Comparison of ENCODE assay signal across 8 cellular contexts in the genomic region with DNA sequence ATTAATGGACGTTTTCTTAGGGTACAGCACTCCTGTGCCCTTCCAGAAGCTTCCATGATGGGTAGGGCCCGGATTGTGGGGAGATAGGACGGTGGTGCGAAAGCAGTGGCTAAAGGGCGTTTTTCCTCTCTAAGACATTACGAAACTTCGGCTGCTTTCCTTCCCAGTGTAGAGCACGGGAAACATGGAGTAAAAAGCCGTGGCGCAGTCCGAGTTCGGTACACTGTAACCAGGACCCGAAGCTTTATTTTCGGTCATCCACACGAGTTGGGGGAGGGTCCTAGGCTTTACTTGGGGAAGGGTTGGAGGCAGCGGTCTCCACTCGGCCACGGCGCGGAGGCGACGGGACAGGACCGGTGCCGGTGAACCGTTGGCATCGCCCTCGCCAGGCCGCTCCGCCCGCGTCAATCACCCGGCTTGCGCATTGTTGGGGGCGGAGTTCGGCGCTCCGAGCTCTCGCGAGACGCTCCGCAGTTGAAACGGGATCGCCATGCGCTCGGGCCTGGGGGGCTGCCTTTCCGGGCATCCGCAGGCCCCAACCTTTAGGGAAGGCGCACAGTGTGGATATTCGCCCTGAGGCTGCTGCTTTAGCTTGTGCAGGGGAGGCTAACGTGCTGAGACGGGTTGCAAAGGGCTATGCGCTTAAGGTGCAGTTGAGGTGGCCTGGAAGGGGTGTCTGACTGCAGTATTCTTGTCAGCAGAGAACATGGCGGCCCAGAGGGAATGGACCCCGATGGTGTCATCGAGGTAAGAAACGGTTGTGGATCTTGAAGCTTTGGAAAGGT. TPM values are rescaled to one million over a fixed set of nuclear protein-coding genes. Genes with fewer than 3 reads are reported as not detected.
DNase-seq lines count a peak whose midpoint lies in the region; ATAC-seq and TF ChIP-seq lines count a peak whose summit lies in the region.

No MANE protein-coding gene starts in this region.

- peak overlapping the region; percentile 100 for H3K4me3 Mint-ChIP-seq in activated naive CD8-positive, alpha-beta T cell treated with anti-CD3 and anti-CD28 coated beads for 36 hours
- peak overlapping the region; percentile 96 for H3K4me3 Mint-ChIP-seq in osteocyte (ENCODE audit: unreplicated experiment)

- peak; percentile 77 for ATAC-seq in GM21786 (IDR thresholded peaks at IDR 0.05; ENCODE audit: unreplicated experiment)
- ATAC-seq in Right ventricle myocardium inferior: peak; percentile 91
- peak; percentile 84 for ATAC-seq in thoracic aorta (ENCODE audit: insufficient number of reproducible peaks, low FRiP score, low read depth)

- H2AFZ ChIP-seq in Karpas-422 (ENCODE audit: low read length): no peak overlapping the region
- no peak overlapping the region for H2AFZ ChIP-seq in SK-N-SH (ENCODE audit: low read depth)

- peaks cover 51% of the 10 kb centered on the region for H3K4me1 Mint-ChIP-seq in activated naive CD8-positive, alpha-beta T cell treated with anti-CD3 and anti-CD28 coated beads for 36 hours
- peaks cover 53% of the 10 kb centered on the region for H3K4me1 Mint-ChIP-seq in osteocyte (ENCODE audit: unreplicated experiment)

- TF ChIP-seq CTCF in SK-N-SH (IDR thresholded peaks at IDR 0.05): no peak
- TF ChIP-seq CTCF in osteocyte (IDR thresholded peaks at IDR 0.05): no peak
- TF ChIP-seq CTCF in thoracic aorta (IDR thresholded peaks at IDR 0.05): no peak

- no peaks in the 10 kb centered on the region for H3K27me3 ChIP-seq in Karpas-422 (ENCODE audit: low read length)
- no peaks in the 10 kb centered on the region for H3K27me3 ChIP-seq in SK-N-SH (ENCODE audit: insufficient read depth)
- no peaks in the 10 kb centered on the region for H3K27me3 ChIP-seq in thoracic aorta (replicated peaks; ENCODE audit: insufficient read depth)

- H3K4me2 ChIP-seq in Karpas-422 (ENCODE audit: low read depth, low read length, poor library complexity, severe bottlenecking): peak overlapping the region; percentile 87
- peak overlapping the region; percentile 81 for H3K4me2 ChIP-seq in SK-N-SH

- H4K20me1 ChIP-seq in Karpas-422 (ENCODE audit: insufficient read depth, low read depth, low read length): peaks cover 54% of the 10 kb centered on the region
- H4K20me1 ChIP-seq in SK-N-SH (ENCODE audit: insufficient read depth): peaks cover 52% of the 10 kb centered on the region

- H3K27ac ChIP-seq in Karpas-422 (ENCODE audit: low read length) (peak overlapping the region; percentile 97), SK-N-SH (ENCODE audit: low read depth in 2 of 2, low read length in 1 of 2) (peak overlapping the region; percentile 94 to 99), thoracic aorta (peak overlapping the region; percentile 99)

- no peak for TF ChIP-seq EP300 in SK-N-SH (IDR thresholded peaks at IDR 0.05; ENCODE audit: borderline replicate concordance in 1 of 2, low read depth in 1 of 2, low read length in 1 of 2)

- DNase-seq in EL: peak; percentile 62
- peak; percentile 90 for DNase-seq in Karpas-422
- peak; percentile 81 for DNase-seq in SK-N-SH
- peak; percentile 78 for DNase-seq in activated naive CD8-positive, alpha-beta T cell treated with anti-CD3 and anti-CD28 coated beads for 36 hours
- peak; percentile 94 for DNase-seq in Right ventricle myocardium inferior (ENCODE audit: missing footprints)
- peak; percentile 95 for DNase-seq in osteocyte (ENCODE audit: extremely low spot score, unreplicated experiment)
- DNase-seq in thoracic aorta (ENCODE audit: low spot score): peak; percentile 49

- H3K4me1 ChIP-seq in Karpas-422 (ENCODE audit: low read length): peaks cover 46% of the 10 kb centered on the region
- H3K4me1 ChIP-seq in SK-N-SH (ENCODE audit: control insufficient read depth in 1 of 2, insufficient read depth in 2 of 2, low read depth in 1 of 2, low read length in 1 of 2): peaks cover 26 to 29% of the 10 kb centered on the region in 2 experiments; a peak in 3 of 4 replicates
- H3K4me1 ChIP-seq in thoracic aorta (ENCODE audit: control insufficient read depth in 1 of 2, low read depth in 2 of 2): peaks cover 31 to 45% of the 10 kb centered on the region in 2 donors

- H3K27ac Mint-ChIP-seq in activated naive CD8-positive, alpha-beta T cell treated with anti-CD3 and anti-CD28 coated beads for 36 hours: peak overlapping the region; percentile 100
- peak overlapping the region; percentile 100 for H3K27ac Mint-ChIP-seq in osteocyte (ENCODE audit: unreplicated experiment)

- H3K27me3 Mint-ChIP-seq in activated naive CD8-positive, alpha-beta T cell treated with anti-CD3 and anti-CD28 coated beads for 36 hours: peaks cover 31% of the 10 kb centered on the region
- no peaks in the 10 kb centered on the region for H3K27me3 Mint-ChIP-seq in osteocyte (ENCODE audit: unreplicated experiment)

- H3F3A ChIP-seq in SK-N-SH (replicated peaks; ENCODE audit: insufficient read depth): peaks cover 53% of the 10 kb centered on the region

- H3K79me2 ChIP-seq in Karpas-422 (ENCODE audit: low read length) (peaks cover 28% of the 10 kb centered on the region), SK-N-SH (ENCODE audit: insufficient read depth) (peaks cover 54% of the 10 kb centered on the region)

- H3K9me2 ChIP-seq in Karpas-422 (replicated peaks; ENCODE audit: insufficient read depth, low read length) (no peaks in the 10 kb centered on the region), SK-N-SH (no peaks in the 10 kb centered on the region)

- 3% methylated on average over 23 of the region's 56 CpGs for WGBS in SK-N-SH (ENCODE audit: low lambda C conversion rate)

- intact Hi-C loops in Right ventricle myocardium inferior (cut with DNase I): loop anchor here (1.0 to 5.0 kb wide), 3 partner anchors 22 to 847 kb away; partner anchors contain the start of genes RFC4, ST6GAL1 and TRA2B

- peaks cover 2% of the 10 kb centered on the region for H3K9me3 Mint-ChIP-seq in activated naive CD8-positive, alpha-beta T cell treated with anti-CD3 and anti-CD28 coated beads for 36 hours
- H3K9me3 Mint-ChIP-seq in osteocyte (ENCODE audit: unreplicated experiment): no peaks in the 10 kb centered on the region

- H3K9ac ChIP-seq in Karpas-422 (ENCODE audit: low read length) (peak overlapping the region; percentile 99), SK-N-SH (peak overlapping the region; percentile 100)

- CTCF ChIA-PET in SK-N-SH (lab: Yijun Ruan, JAX): interaction anchor here (0.9 to 2.6 kb wide), 5 partner anchors 14 to 212 kb away, joined by 3 to 8 read pairs (median 4); no protein-coding TSS in a partner anchor

- H3K36me3 ChIP-seq in Karpas-422 (ENCODE audit: insufficient read depth, low read length): peaks cover 55% of the 10 kb centered on the region
- H3K36me3 ChIP-seq in SK-N-SH (replicated peaks in 1 of 2; ENCODE audit: control insufficient read depth in 1 of 2, insufficient read depth in 2 of 2, low read length in 1 of 2): peaks cover 48 to 49% of the 10 kb centered on the region in 2 experiments
- H3K36me3 ChIP-seq in thoracic aorta: peaks cover 48% of the 10 kb centered on the region

- H3K36me3 Mint-ChIP-seq in activated naive CD8-positive, alpha-beta T cell treated with anti-CD3 and anti-CD28 coated beads for 36 hours: peaks cover 62% of the 10 kb centered on the region
- H3K36me3 Mint-ChIP-seq in osteocyte (ENCODE audit: unreplicated experiment): peaks cover 48% of the 10 kb centered on the region

- POLR2A ChIA-PET in SK-N-SH (lab: Yijun Ruan, JAX): interaction anchor here (0.6 to 3.7 kb wide), 20 partner anchors 8 to 852 kb away, joined by 3 to 31 read pairs (median 6); partner anchors contain the start of genes AHSG, DNAJB11, RFC4 and TBCCD1

- H3K9me3 ChIP-seq in Karpas-422 (ENCODE audit: low read length) (no peaks in the 10 kb centered on the region), SK-N-SH (no peaks in the 10 kb centered on the region), thoracic aorta (no peaks in the 10 kb centered on the region)

- no peak for TF ChIP-seq RAD21 in SK-N-SH (IDR thresholded peaks at IDR 0.05; ENCODE audit: low read length)

- H3K4me3 ChIP-seq in Karpas-422 (ENCODE audit: low read length): peak overlapping the region; percentile 86
- peak overlapping the region; percentile 98 to 99 for H3K4me3 ChIP-seq in SK-N-SH (ENCODE audit: low read depth in 2 of 2, low read length in 1 of 2)
- peak overlapping the region; percentile 99 for H3K4me3 ChIP-seq in thoracic aorta

TF ChIP-seq in SK-N-SH, 30 proteins besides CTCF, POLR2A, EP300 and RAD21 (continues in another document):
- TF ChIP-seq YY1 (IDR thresholded peaks at IDR 0.05; ENCODE audit: low read depth) (peak; percentile 72; the same call in 1 of the 2 replicates), SMC3 (IDR thresholded peaks at IDR 0.05; ENCODE audit: low read depth, low read length) (no peak), CHD2 (IDR thresholded peaks at IDR 0.05; ENCODE audit: low read length, partially characterized antibody) (peak; percentile 99), TCF12 (IDR thresholded peaks at IDR 0.05) (no peak)

RNA-seq across cellular contexts. Expression of gene EIF4A2, which starts 0.5 kb away (rescaled TPM):
- total RNA-seq in Karpas-422 (2014; rRNA removed; shearing (Covaris generic); ENCODE audit: low replicate concordance): 541 and 657 TPM in 2 replicates
- polyA plus RNA-seq in SK-N-SH (2012; rRNA removed): 270 and 410 TPM in 2 replicates
- polyA plus RNA-seq in SK-N-SH (2012; cell fraction: cytosol; rRNA removed): 377 and 483 TPM in 2 replicates
- polyA plus RNA-seq in SK-N-SH (2012; cell fraction: nucleus; rRNA removed): 226 and 617 TPM in 2 replicates
- 100 to 1,000 TPM; 446 to 480 TPM for total RNA-seq in activated naive CD8-positive, alpha-beta T cell treated with anti-CD3 and anti-CD28 coated beads for 36 hours
- total RNA-seq in Right ventricle myocardium inferior (422 TPM), osteocyte (356 and 408 TPM in 2 replicates), thoracic aorta (100 to 1,000 TPM; 297 to 360 TPM)

RNA-seq across cellular contexts. Expression of gene RFC4, which starts 22.4 kb away (rescaled TPM):
- 59.7 and 80.7 TPM in 2 replicates for total RNA-seq in Karpas-422 (2014; rRNA removed; shearing (Covaris generic); ENCODE audit: low replicate concordance)
- 10.7 and 13.1 TPM in 2 replicates for polyA plus RNA-seq in SK-N-SH (2012; rRNA removed)
- polyA plus RNA-seq in SK-N-SH (2012; cell fraction: cytosol; rRNA removed): 16.7 and 19.9 TPM in 2 replicates
- polyA plus RNA-seq in SK-N-SH (2012; cell fraction: nucleus; rRNA removed): 15.7 and 19.7 TPM in 2 replicates
- 100 to 1,000 TPM; 121 to 136 TPM for total RNA-seq in activated naive CD8-positive, alpha-beta T cell treated with anti-CD3 and anti-CD28 coated beads for 36 hours
- 11.1 TPM for total RNA-seq in Right ventricle myocardium inferior
- total RNA-seq in osteocyte: 17.2 and 18.1 TPM in 2 replicates
- total RNA-seq in thoracic aorta: 10 to 100 TPM in 1 of 2 donors, 1 to 10 TPM in 1; 4.7 to 20.4 TPM

RNA-seq across cellular contexts. Expression of gene ADIPOQ, which starts 58.6 kb away (rescaled TPM):
- not detected in 2 replicates for total RNA-seq in Karpas-422 (2014; rRNA removed; shearing (Covaris generic); ENCODE audit: low replicate concordance)
- polyA plus RNA-seq in SK-N-SH (2012; rRNA removed): not detected in 2 replicates
- not detected in 2 replicates for polyA plus RNA-seq in SK-N-SH (2012; cell fraction: cytosol; rRNA removed)
- not detected in 2 replicates for polyA plus RNA-seq in SK-N-SH (2012; cell fraction: nucleus; rRNA removed)
- total RNA-seq in activated naive CD8-positive, alpha-beta T cell treated with anti-CD3 and anti-CD28 coated beads for 36 hours: not detected
- total RNA-seq in Right ventricle myocardium inferior (19.3 TPM), osteocyte (not detected in 2 replicates), thoracic aorta (1 to 10 TPM; 6.8 to 8.8 TPM)

Comparison
In these comparisons a context has a peak if more than half of its experiments do, and no peak if none do; other contexts are left out.
1. Peak in every context shown above with its lines: DNase-seq, ATAC-seq, H3K4me3 ChIP-seq and H3K27ac ChIP-seq.